ENCODE assay signal across 8 cellular contexts in genomic region chr10:132421377-132422168, GRCh38. TPM values are rescaled to one million over a fixed set of nuclear protein-coding genes. Genes with fewer than 3 reads are reported as not detected.
DNase-seq lines count a peak whose midpoint lies in the region; ATAC-seq, FAIRE-seq and TF ChIP-seq lines count a peak whose summit lies in the region.

No MANE protein-coding gene starts in this region.

- no peak overlapping the region; a peak in 1 of 4 replicates for H3K4me2 ChIP-seq in H1 (ENCODE audit: insufficient read depth in 1 of 2, low read depth in 2 of 2, low read length in 2 of 2)

- peak; percentile 36 for ATAC-seq in HG02981 (IDR thresholded peaks at IDR 0.05; ENCODE audit: unreplicated experiment)

- 0 out of 2 replicates have a peak overlapping the region, but pooled peaks have one; percentile 17 for H2BK12ac ChIP-seq in H1 (ENCODE audit: low read depth, low read length)

- H3K14ac ChIP-seq in H1 (ENCODE audit: insufficient read length), result no peak overlapping the region

- H4K5ac ChIP-seq in H1 (ENCODE audit: insufficient read length, low read depth, low read length), result peak overlapping the region; percentile 13

- TF ChIP-seq RAD21 in H1 (IDR thresholded peaks at IDR 0.05 in 1 of 2, conservative IDR thresholded peaks at IDR 0.05 in 1 of 2; ENCODE audit: low read depth in 2 of 2, low read length in 2 of 2), result no peak

- H3K36me3 ChIP-seq in H1 (ENCODE audit: control insufficient read depth in 2 of 4, insufficient read depth in 4 of 4, low read length in 3 of 4) (no peaks in the 10 kb centered on the region), vagina (peaks cover 0 to 4% of the 10 kb centered on the region in 2 donors), BE2C (no peaks in the 10 kb centered on the region)

- H3K9ac ChIP-seq in H1 (replicated peaks in 1 of 4; ENCODE audit: extremely low read depth in 1 of 4, low read depth in 3 of 4, low read length in 3 of 4), result no peak overlapping the region

- H3K56ac ChIP-seq in H1 (replicated peaks; ENCODE audit: insufficient read length, low read depth, low read length), result peak overlapping the region; percentile 10

- no peak overlapping the region; the same call in 1 of the 2 replicates for H3K18ac ChIP-seq in H1 (ENCODE audit: extremely low read depth, low read length)

- H3K4ac ChIP-seq in H1 (replicated peaks; ENCODE audit: insufficient read length, low read depth, low read length), result peak overlapping the region; percentile 21

- 0 out of 2 replicates have a peak overlapping the region, but pooled peaks have one; percentile 61 for H2BK20ac ChIP-seq in H1 (ENCODE audit: low read length)

- 0 out of 2 replicates have a peak overlapping the region, but pooled peaks have one; percentile 48 for H3K27ac ChIP-seq in H1 (ENCODE audit: low read depth, low read length)
- H3K27ac ChIP-seq in vagina, result peak overlapping the region; percentile 87

- H4K91ac ChIP-seq in H1 (replicated peaks; ENCODE audit: insufficient read length, low read length), result peak overlapping the region; percentile 52

- no peak for TF ChIP-seq CTCF in H1 (IDR thresholded peaks at IDR 0.05; ENCODE audit: control extremely low read depth in 1 of 3, insufficient read depth in 1 of 3, low read depth in 1 of 3, low read length in 3 of 3)
- TF ChIP-seq CTCF in vagina (IDR thresholded peaks at IDR 0.05), result no peak
- TF ChIP-seq CTCF in BE2C (IDR thresholded peaks at IDR 0.05; ENCODE audit: low read depth, low read length), result no peak

- H3K23ac ChIP-seq in H1 (ENCODE audit: insufficient read length), result no peak overlapping the region

- 0 out of 2 replicates have a peak overlapping the region, but pooled peaks have one; percentile 24 for H2AK5ac ChIP-seq in H1 (ENCODE audit: low read depth, low read length)

- no peak overlapping the region for H2BK120ac ChIP-seq in H1 (replicated peaks; ENCODE audit: low read depth, low read length)

- 77% methylated on average over 19 of the region's 25 CpGs; no CpG with 5 or more reads in 1 of the 2 experiments for WGBS in H1 (ENCODE audit: extremely low coverage in 1 of 2, insufficient coverage in 1 of 2, insufficient read length in 1 of 2, insufficient replicate concordance in 2 of 2, low coverage in 1 of 2, low lambda C conversion rate in 2 of 2, missing lambda C conversion rate in 1 of 2), 2 experiments

- H2AFZ ChIP-seq in H1 (ENCODE audit: low read length), result no peak overlapping the region

- POLR2A ChIA-PET in H1 (lab: Charles Lee; ENCODE audit: partially characterized antibody), result interaction anchor here (0.6 to 6.5 kb wide), 8 partner anchors 10 to 26 kb away, joined by 3 to 71 read pairs (median 3); no protein-coding TSS in a partner anchor

- H3K4me1 ChIP-seq in H1 (replicated peaks in 1 of 4; ENCODE audit: control insufficient read depth in 3 of 4, insufficient read depth in 4 of 4, low read length in 3 of 4), result peaks cover 9 to 36% (median 22%) of the 10 kb centered on the region in 4 experiments
- H3K4me1 ChIP-seq in vagina, result peaks cover 64% of the 10 kb centered on the region
- peaks cover 37% of the 10 kb centered on the region for H3K4me1 ChIP-seq in BE2C

- no peak for TF ChIP-seq EP300 in H1 (IDR thresholded peaks at IDR 0.05; ENCODE audit: borderline replicate concordance in 1 of 2, low read depth in 2 of 2, low read length in 2 of 2)

- H3K23me2 ChIP-seq in H1 (ENCODE audit: low read depth, low read length), result peaks cover 4% of the 10 kb centered on the region; the same call in 1 of the 2 replicates

- H3K9me3 ChIP-seq in H1 (ENCODE audit: insufficient read depth in 2 of 2, low read depth in 1 of 2, low read length in 1 of 2) (peaks cover 0 to 5% of the 10 kb centered on the region in 2 experiments; a peak in 1 of 4 replicates), vagina (no peaks in the 10 kb centered on the region), BE2C (no peaks in the 10 kb centered on the region)

- TF ChIP-seq POLR2A in H1 (IDR thresholded peaks at IDR 0.05; ENCODE audit: control extremely low read depth in 1 of 2, low read depth in 2 of 2, low read length in 2 of 2) (no peak), vagina (IDR thresholded peaks at IDR 0.05) (no peak)

- H4K8ac ChIP-seq in H1 (ENCODE audit: extremely low read depth, insufficient read depth, low read length), result peak overlapping the region; percentile 75

- H3K79me1 ChIP-seq in H1 (ENCODE audit: low read depth, low read length), result no peaks in the 10 kb centered on the region

- H2BK5ac ChIP-seq in H1 (ENCODE audit: low read depth, low read length), result peak overlapping the region; percentile 30; the same call in 1 of the 2 replicates

- DNase-seq in NCI-H1436 (lab: John Stamatoyannopoulos, UW) (peak; percentile 42), NCI-H1436 treated with DMSO at 0.1 percent for 48 hours (lab: John Stamatoyannopoulos, UW) (no peak), RPMI8226 (peak; percentile 76), H1 (ENCODE audit: low read depth in 1 of 2, low spot score in 2 of 2) (no peak), mucosa of gallbladder (ENCODE audit: low spot score) (peak; percentile 83), vagina (ENCODE audit: extremely low spot score in 2 of 2) (no peak), BE2C (no peak)

- H3K27me3 ChIP-seq in H1 (replicated peaks in 1 of 4; ENCODE audit: control insufficient read depth in 3 of 4, extremely low read depth in 1 of 4, insufficient read depth in 3 of 4, low read length in 3 of 4) (no peaks in the 10 kb centered on the region), vagina (no peaks in the 10 kb centered on the region), BE2C (no peaks in the 10 kb centered on the region)

- intact Hi-C loops in vagina (cut with DNase I), result no loop called here

- H3K79me2 ChIP-seq in H1 (ENCODE audit: control insufficient read depth in 1 of 2, insufficient read depth in 2 of 2, low read length in 2 of 2), result no peaks in the 10 kb centered on the region

- H3K4me3 ChIP-seq in H1 (ENCODE audit: extremely low read depth in 1 of 4, insufficient read depth in 2 of 4, low read depth in 3 of 4, low read length in 4 of 4) (no peak overlapping the region), vagina (peak overlapping the region in 1 of 2 donors; percentile 10), BE2C (ENCODE audit: low read depth, low read length) (no peak overlapping the region)

- no peak overlapping the region for H2BK15ac ChIP-seq in H1 (ENCODE audit: low read length)

- CTCF ChIA-PET in H1 (lab: Charles Lee; ENCODE audit: partially characterized antibody), result interaction anchor here (0.6 to 3.1 kb wide), 8 partner anchors 13 to 233 kb away, joined by 3 to 19 read pairs (median 4); no protein-coding TSS in a partner anchor

- no peak for FAIRE-seq in H1 (lab: Jason Lieb, UNC)

- peaks cover 0 to 4% of the 10 kb centered on the region in 2 experiments for H4K20me1 ChIP-seq in H1 (replicated peaks in 1 of 2; ENCODE audit: control insufficient read depth in 1 of 2, insufficient read depth in 2 of 2, low read length in 2 of 2)

TF ChIP-seq in H1, 55 proteins besides CTCF, POLR2A, EP300 and RAD21:
- no peak for TF ChIP-seq NANOG (IDR thresholded peaks at IDR 0.05; ENCODE audit: insufficient read depth, low read depth, low read length, poor library complexity, severe bottlenecking)
- TF ChIP-seq HDAC6 (IDR thresholded peaks at IDR 0.05; ENCODE audit: low read depth, low read length), result no peak

RNA-seq across cellular contexts. Expression of gene PWWP2B, which starts 24.6 kb away (rescaled TPM):
- total RNA-seq in H1 (2021; fragmentation: NEBNext Ultra II Directional; extraction: Animal tissue kit (Norgen Biotek cat#: 25700)), result 10.8 and 11.0 TPM in 2 replicates
- polyA plus RNA-seq in H1 (2011; rRNA removed), result 5.3 and 9.4 TPM in 2 replicates
- polyA plus RNA-seq in H1 (2011; cell fraction: cytosol; rRNA removed), result 7.2 TPM
- polyA plus RNA-seq in H1 (2011; cell fraction: nucleus; rRNA removed), result 17.0 TPM
- 4.8 to 8.4 TPM (median 8.0 TPM) in 4 replicates for polyA plus RNA-seq in H1 (2012, experiment 1 of 2)
- polyA plus RNA-seq in H1 (2012, experiment 2 of 2), result 6.0 TPM
- 6.0 TPM for polyA plus RNA-seq in H1 (2013, experiment 1 of 2)
- polyA plus RNA-seq in H1 (2013, experiment 2 of 2), result 5.5 TPM
- 1.2 and 1.4 TPM in 2 replicates for polyA minus RNA-seq in H1 (2011; rRNA and poly(A)+ RNA removed)
- 5.2 TPM for polyA minus RNA-seq in H1 (2011; cell fraction: cytosol; rRNA and poly(A)+ RNA removed)
- polyA minus RNA-seq in H1 (2011; cell fraction: nucleus; rRNA and poly(A)+ RNA removed), result 7.0 TPM
- total RNA-seq in mucosa of gallbladder (52.9 TPM), vagina (14.7 TPM)
- polyA plus RNA-seq in BE2C (2012; ENCODE audit: insufficient read depth, insufficient read length, low read depth), result 52.5 TPM

Comparison
In these comparisons a context has a peak if more than half of its experiments do, and no peak if none do; other contexts are left out.
1. DNase-seq: peak in NCI-H1436 (single experiment), RPMI8226 (single experiment) and mucosa of gallbladder (single experiment); none in NCI-H1436 treated with DMSO at 0.1 percent for 48 hours (single experiment), H1 (0 of 2), vagina (0 of 2) and BE2C (single experiment).